In the genomic region with DNA sequence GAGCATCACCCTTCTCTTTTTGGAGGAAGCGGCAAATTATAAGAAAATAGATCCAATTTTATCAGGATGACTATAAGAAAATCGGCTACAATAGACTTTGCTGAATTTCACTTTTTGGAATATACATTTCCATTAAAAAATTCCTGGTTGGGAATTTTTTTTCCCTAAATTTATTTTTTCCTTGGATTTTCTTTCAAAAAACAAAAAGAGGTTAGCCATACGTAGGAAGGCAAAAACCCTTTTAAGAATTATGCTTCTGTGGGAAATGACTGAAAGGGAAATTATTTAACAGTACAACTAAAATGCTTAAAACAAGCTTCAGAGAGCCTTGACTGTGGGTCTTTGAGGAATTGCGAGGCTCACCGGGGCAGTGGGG, we compare ENCODE assay signal across 26 cellular contexts.
"Had no signal": no experiment of that assay in that cellular context is flagged by ENCODE, and none has a peak within 500 bp of the region (broad histone marks: within the 10 kb centered on the region; RNA-seq: fewer than 3 reads in every experiment).

No MANE protein-coding gene starts in this region.

- H3K27ac Mint-ChIP-seq: activated naive CD4-positive, alpha-beta T cell treated with anti-CD3 and anti-CD28 coated beads, Interleukin-2, amount 10 ng/mL, durations not matched to agents 7 days and 5 days; activated naive CD8-positive, alpha-beta T cell treated with anti-CD3 and anti-CD28 coated beads, Interleukin-2, amount 50 U/mL, for 24 hours; natural killer cell; stimulated activated memory B cell treated with anti-CD40 and anti-IgM and Interleukin-4, amounts not matched to agents 10 μg/mL and 1 μg/mL and 100 μg/mL, for 72 hours had no signal

- H3K27me3 Mint-ChIP-seq: activated naive CD4-positive, alpha-beta T cell treated with anti-CD3 and anti-CD28 coated beads, Interleukin-2, amount 10 ng/mL, durations not matched to agents 7 days and 5 days; activated naive CD8-positive, alpha-beta T cell treated with anti-CD3 and anti-CD28 coated beads, Interleukin-2, amount 50 U/mL, for 24 hours had no signal

- H3K4me3 ChIP-seq: gastroesophageal sphincter, heart left ventricle, left ventricle myocardium inferior, sigmoid colon, spleen, tibial nerve had no signal

- ATAC-seq: esophagus mucosa; gastroesophageal sphincter; heart left ventricle; stimulated activated memory B cell treated with anti-CD40 and anti-IgM and Interleukin-4, amounts not matched to agents 10 μg/mL and 1 μg/mL and 100 μg/mL, for 72 hours had no signal

- H3K9me3 ChIP-seq: gastroesophageal sphincter, heart left ventricle, left ventricle myocardium inferior, neutrophil, sigmoid colon, spleen, tibial nerve had no signal

- H2AFZ ChIP-seq: parathyroid adenoma had no signal

- DNase-seq: activated CD4-positive, alpha-beta T cell treated with anti-CD3 and anti-CD28 coated beads for 1 hour; activated CD8-positive, alpha-beta memory T cell treated with anti-CD3 and anti-CD28 coated beads for 24 hours; activated CD8-positive, alpha-beta memory T cell treated with anti-CD3 and anti-CD28 coated beads, Interleukin-2, amount 50 U/mL, for 48 hours; activated effector memory CD4-positive, alpha-beta T cell treated with Interleukin-2 at 50 U/mL for 16 hours; activated naive CD8-positive, alpha-beta T cell treated with anti-CD3 and anti-CD28 coated beads, Interleukin-2, amount 50 U/mL, for 24 hours; anterior cingulate cortex; brain microvascular endothelial cell; cortex of kidney; effector CD4-positive, alpha-beta T cell; heart left ventricle; left ventricle myocardium inferior; natural killer cell; spleen; stimulated activated CD4-positive, alpha-beta T cell treated with anti-CD3 and anti-CD28 coated beads, Interleukin-4, amount 100 ng/mL, for 4 hours; substantia nigra; WERI-Rb-1 had no signal

- H3K9ac ChIP-seq: parathyroid adenoma had no signal

- H3K36me3 Mint-ChIP-seq: activated naive CD4-positive, alpha-beta T cell treated with anti-CD3 and anti-CD28 coated beads, Interleukin-2, amount 10 ng/mL, durations not matched to agents 7 days and 5 days; natural killer cell; stimulated activated memory B cell treated with anti-CD40 and anti-IgM and Interleukin-4, amounts not matched to agents 10 μg/mL and 1 μg/mL and 100 μg/mL, for 72 hours had no signal

- H3K27me3 ChIP-seq: brain microvascular endothelial cell, gastroesophageal sphincter, heart left ventricle, sigmoid colon, spleen, tibial nerve had no signal

- H3K4me1 Mint-ChIP-seq: natural killer cell had no signal

- H3K36me3 ChIP-seq: brain microvascular endothelial cell, gastroesophageal sphincter, heart left ventricle, left ventricle myocardium inferior, neutrophil, sigmoid colon, spleen, tibial nerve, WERI-Rb-1 had no signal

- FAIRE-seq: urothelium cell line had no signal

- H3K9me3 Mint-ChIP-seq: activated naive CD4-positive, alpha-beta T cell treated with anti-CD3 and anti-CD28 coated beads, Interleukin-2, amount 10 ng/mL, durations not matched to agents 7 days and 5 days; activated naive CD8-positive, alpha-beta T cell treated with anti-CD3 and anti-CD28 coated beads, Interleukin-2, amount 50 U/mL, for 24 hours; central memory CD8-positive, alpha-beta T cell; natural killer cell; stimulated activated memory B cell treated with anti-CD40 and anti-IgM and Interleukin-4, amounts not matched to agents 10 μg/mL and 1 μg/mL and 100 μg/mL, for 72 hours had no signal

- H3K4me1 ChIP-seq: left ventricle myocardium inferior had no signal

- H3K27ac ChIP-seq: brain microvascular endothelial cell, heart left ventricle, left ventricle myocardium inferior, neutrophil, parathyroid adenoma, spleen, tibial nerve, WERI-Rb-1 had no signal

- H3K4me3 Mint-ChIP-seq: activated naive CD4-positive, alpha-beta T cell treated with anti-CD3 and anti-CD28 coated beads, Interleukin-2, amount 10 ng/mL, durations not matched to agents 7 days and 5 days; activated naive CD8-positive, alpha-beta T cell treated with anti-CD3 and anti-CD28 coated beads, Interleukin-2, amount 50 U/mL, for 24 hours; natural killer cell; stimulated activated memory B cell treated with anti-CD40 and anti-IgM and Interleukin-4, amounts not matched to agents 10 μg/mL and 1 μg/mL and 100 μg/mL, for 72 hours had no signal
